In genomic region chr19:50293263-50294004, GRCh38 we compare ENCODE assay signal across 1 cellular context.
TF ChIP-seq lines count a peak whose summit lies in the region.

No MANE protein-coding gene starts in this region.

TF ChIP-seq in H1, 55 proteins besides CTCF, POLR2A, EP300 and RAD21:
- TF ChIP-seq KDM5A (IDR thresholded peaks at IDR 0.05; ENCODE audit: low read length) (no peak), RNF2 (IDR thresholded peaks at IDR 0.05; ENCODE audit: borderline replicate concordance, low read depth, low read length, missing control alignments, poor library complexity, severe bottlenecking) (no peak), RXRA (IDR thresholded peaks at IDR 0.05; ENCODE audit: insufficient read depth, low read depth, low read length) (no peak), CBX5 (IDR thresholded peaks at IDR 0.05; ENCODE audit: low read depth, low read length) (no peak), TEAD4 (IDR thresholded peaks at IDR 0.05; ENCODE audit: low read depth, low read length) (no peak), NANOG (IDR thresholded peaks at IDR 0.05; ENCODE audit: insufficient read depth, low read depth, low read length, poor library complexity, severe bottlenecking) (no peak), TCF12 (IDR thresholded peaks at IDR 0.05; ENCODE audit: low read depth, low read length) (no peak), SP2 (IDR thresholded peaks at IDR 0.05; ENCODE audit: low read length) (no peak), SIN3A (conservative IDR thresholded peaks at IDR 0.05 in 1 of 2, IDR thresholded peaks at IDR 0.05 in 1 of 2; ENCODE audit: low read depth in 1 of 2, low read length in 2 of 2) (no peak), KDM4A (IDR thresholded peaks at IDR 0.05; ENCODE audit: low read depth, low read length, severe bottlenecking) (no peak), KDM1A (IDR thresholded peaks at IDR 0.05; ENCODE audit: borderline replicate concordance, low read length) (no peak), SUZ12 (IDR thresholded peaks at IDR 0.05; ENCODE audit: low read length) (no peak), EGR1 (IDR thresholded peaks at IDR 0.05; ENCODE audit: borderline replicate concordance, low read depth, low read length) (no peak), BCL11A (IDR thresholded peaks at IDR 0.05; ENCODE audit: low read depth in 2 of 2, low read length in 2 of 2) (no peak), BRCA1 (IDR thresholded peaks at IDR 0.05; ENCODE audit: low read depth, low read length) (no peak), TAF7 (optimal IDR thresholded peaks at IDR 0.05; ENCODE audit: borderline replicate concordance, low read depth, low read length) (no peak)
- TF ChIP-seq, protein P1, sequence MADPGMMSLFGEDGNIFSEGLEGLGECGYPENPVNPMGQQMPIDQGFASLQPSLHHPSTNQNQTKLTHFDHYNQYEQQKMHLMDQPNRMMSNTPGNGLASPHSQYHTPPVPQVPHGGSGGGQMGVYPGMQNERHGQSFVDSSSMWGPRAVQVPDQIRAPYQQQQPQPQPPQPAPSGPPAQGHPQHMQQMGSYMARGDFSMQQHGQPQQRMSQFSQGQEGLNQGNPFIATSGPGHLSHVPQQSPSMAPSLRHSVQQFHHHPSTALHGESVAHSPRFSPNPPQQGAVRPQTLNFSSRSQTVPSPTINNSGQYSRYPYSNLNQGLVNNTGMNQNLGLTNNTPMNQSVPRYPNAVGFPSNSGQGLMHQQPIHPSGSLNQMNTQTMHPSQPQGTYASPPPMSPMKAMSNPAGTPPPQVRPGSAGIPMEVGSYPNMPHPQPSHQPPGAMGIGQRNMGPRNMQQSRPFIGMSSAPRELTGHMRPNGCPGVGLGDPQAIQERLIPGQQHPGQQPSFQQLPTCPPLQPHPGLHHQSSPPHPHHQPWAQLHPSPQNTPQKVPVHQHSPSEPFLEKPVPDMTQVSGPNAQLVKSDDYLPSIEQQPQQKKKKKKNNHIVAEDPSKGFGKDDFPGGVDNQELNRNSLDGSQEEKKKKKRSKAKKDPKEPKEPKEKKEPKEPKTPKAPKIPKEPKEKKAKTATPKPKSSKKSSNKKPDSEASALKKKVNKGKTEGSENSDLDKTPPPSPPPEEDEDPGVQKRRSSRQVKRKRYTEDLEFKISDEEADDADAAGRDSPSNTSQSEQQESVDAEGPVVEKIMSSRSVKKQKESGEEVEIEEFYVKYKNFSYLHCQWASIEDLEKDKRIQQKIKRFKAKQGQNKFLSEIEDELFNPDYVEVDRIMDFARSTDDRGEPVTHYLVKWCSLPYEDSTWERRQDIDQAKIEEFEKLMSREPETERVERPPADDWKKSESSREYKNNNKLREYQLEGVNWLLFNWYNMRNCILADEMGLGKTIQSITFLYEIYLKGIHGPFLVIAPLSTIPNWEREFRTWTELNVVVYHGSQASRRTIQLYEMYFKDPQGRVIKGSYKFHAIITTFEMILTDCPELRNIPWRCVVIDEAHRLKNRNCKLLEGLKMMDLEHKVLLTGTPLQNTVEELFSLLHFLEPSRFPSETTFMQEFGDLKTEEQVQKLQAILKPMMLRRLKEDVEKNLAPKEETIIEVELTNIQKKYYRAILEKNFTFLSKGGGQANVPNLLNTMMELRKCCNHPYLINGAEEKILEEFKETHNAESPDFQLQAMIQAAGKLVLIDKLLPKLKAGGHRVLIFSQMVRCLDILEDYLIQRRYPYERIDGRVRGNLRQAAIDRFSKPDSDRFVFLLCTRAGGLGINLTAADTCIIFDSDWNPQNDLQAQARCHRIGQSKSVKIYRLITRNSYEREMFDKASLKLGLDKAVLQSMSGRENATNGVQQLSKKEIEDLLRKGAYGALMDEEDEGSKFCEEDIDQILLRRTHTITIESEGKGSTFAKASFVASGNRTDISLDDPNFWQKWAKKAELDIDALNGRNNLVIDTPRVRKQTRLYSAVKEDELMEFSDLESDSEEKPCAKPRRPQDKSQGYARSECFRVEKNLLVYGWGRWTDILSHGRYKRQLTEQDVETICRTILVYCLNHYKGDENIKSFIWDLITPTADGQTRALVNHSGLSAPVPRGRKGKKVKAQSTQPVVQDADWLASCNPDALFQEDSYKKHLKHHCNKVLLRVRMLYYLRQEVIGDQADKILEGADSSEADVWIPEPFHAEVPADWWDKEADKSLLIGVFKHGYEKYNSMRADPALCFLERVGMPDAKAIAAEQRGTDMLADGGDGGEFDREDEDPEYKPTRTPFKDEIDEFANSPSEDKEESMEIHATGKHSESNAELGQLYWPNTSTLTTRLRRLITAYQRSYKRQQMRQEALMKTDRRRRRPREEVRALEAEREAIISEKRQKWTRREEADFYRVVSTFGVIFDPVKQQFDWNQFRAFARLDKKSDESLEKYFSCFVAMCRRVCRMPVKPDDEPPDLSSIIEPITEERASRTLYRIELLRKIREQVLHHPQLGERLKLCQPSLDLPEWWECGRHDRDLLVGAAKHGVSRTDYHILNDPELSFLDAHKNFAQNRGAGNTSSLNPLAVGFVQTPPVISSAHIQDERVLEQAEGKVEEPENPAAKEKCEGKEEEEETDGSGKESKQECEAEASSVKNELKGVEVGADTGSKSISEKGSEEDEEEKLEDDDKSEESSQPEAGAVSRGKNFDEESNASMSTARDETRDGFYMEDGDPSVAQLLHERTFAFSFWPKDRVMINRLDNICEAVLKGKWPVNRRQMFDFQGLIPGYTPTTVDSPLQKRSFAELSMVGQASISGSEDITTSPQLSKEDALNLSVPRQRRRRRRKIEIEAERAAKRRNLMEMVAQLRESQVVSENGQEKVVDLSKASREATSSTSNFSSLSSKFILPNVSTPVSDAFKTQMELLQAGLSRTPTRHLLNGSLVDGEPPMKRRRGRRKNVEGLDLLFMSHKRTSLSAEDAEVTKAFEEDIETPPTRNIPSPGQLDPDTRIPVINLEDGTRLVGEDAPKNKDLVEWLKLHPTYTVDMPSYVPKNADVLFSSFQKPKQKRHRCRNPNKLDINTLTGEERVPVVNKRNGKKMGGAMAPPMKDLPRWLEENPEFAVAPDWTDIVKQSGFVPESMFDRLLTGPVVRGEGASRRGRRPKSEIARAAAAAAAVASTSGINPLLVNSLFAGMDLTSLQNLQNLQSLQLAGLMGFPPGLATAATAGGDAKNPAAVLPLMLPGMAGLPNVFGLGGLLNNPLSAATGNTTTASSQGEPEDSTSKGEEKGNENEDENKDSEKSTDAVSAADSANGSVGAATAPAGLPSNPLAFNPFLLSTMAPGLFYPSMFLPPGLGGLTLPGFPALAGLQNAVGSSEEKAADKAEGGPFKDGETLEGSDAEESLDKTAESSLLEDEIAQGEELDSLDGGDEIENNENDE (IDR thresholded peaks at IDR 0.05; ENCODE audit: insufficient replicate concordance, low read length): no peak
- TF ChIP-seq, protein P2, sequence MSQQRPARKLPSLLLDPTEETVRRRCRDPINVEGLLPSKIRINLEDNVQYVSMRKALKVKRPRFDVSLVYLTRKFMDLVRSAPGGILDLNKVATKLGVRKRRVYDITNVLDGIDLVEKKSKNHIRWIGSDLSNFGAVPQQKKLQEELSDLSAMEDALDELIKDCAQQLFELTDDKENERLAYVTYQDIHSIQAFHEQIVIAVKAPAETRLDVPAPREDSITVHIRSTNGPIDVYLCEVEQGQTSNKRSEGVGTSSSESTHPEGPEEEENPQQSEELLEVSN (IDR thresholded peaks at IDR 0.05): no peak
